In genomic region chr16:58392215-58393137, GRCh38 we compare ENCODE assay signal across 8 cellular contexts. TPM values are rescaled to one million over a fixed set of nuclear protein-coding genes. Genes with fewer than 3 reads are reported as not detected.
DNase-seq lines count a peak whose midpoint lies in the region; ATAC-seq and TF ChIP-seq lines count a peak whose summit lies in the region.

Gene GINS3 (plus strand): TSS chr16:58392471. CDS start chr16:58392602, 131 bp downstream.

- no peaks in the 10 kb centered on the region for H3K9me3 ChIP-seq in CD4-positive, CD25-positive, alpha-beta regulatory T cell (ENCODE audit: control insufficient read depth in 2 of 2, low read length in 2 of 2)
- no peaks in the 10 kb centered on the region for H3K9me3 ChIP-seq in ectodermal cell (ENCODE audit: control insufficient read depth, low read length)

- peaks cover 2 to 20% (median 16%) of the 10 kb centered on the region in 4 donors for H3K4me1 Mint-ChIP-seq in CD4-positive, CD25-positive, alpha-beta regulatory T cell
- H3K4me1 Mint-ChIP-seq in activated CD8-positive, alpha-beta T cell treated with anti-CD3 and anti-CD28 coated beads for 36 hours (ENCODE audit: low read depth): peaks cover 19% of the 10 kb centered on the region

- H3K9me3 Mint-ChIP-seq in CD4-positive, CD25-positive, alpha-beta regulatory T cell: peaks cover 0 to 7% (median 0%) of the 10 kb centered on the region in 7 donors
- H3K9me3 Mint-ChIP-seq in activated CD8-positive, alpha-beta T cell treated with anti-CD3 and anti-CD28 coated beads for 36 hours: peaks cover 3% of the 10 kb centered on the region

- POLR2A ChIA-PET in activated CD8-positive, alpha-beta T cell treated with anti-CD3 and anti-CD28 coated beads for 36 hours (lab: Charles Lee): interaction anchor here (0.6 to 2.4 kb wide), 15 partner anchors 9 to 392 kb away, joined by 3 to 12 read pairs (median 3); partner anchors contain the start of gene ZNF319

- no peak for TF ChIP-seq CTCF in activated CD8-positive, alpha-beta T cell treated with anti-CD3 and anti-CD28 coated beads for 36 hours (IDR thresholded peaks at IDR 0.05)

- peak within 1 kb of the TSS; percentile 94 to 97 (median 95) for H3K27ac Mint-ChIP-seq in CD4-positive, CD25-positive, alpha-beta regulatory T cell
- peak within 1 kb of the TSS; percentile 96 for H3K27ac Mint-ChIP-seq in activated CD8-positive, alpha-beta T cell treated with anti-CD3 and anti-CD28 coated beads for 36 hours

- peaks cover 18% of the 10 kb centered on the region for H3K27me3 Mint-ChIP-seq in CD4-positive, CD25-positive, alpha-beta regulatory T cell
- H3K27me3 Mint-ChIP-seq in activated CD8-positive, alpha-beta T cell treated with anti-CD3 and anti-CD28 coated beads for 36 hours: no peaks in the 10 kb centered on the region

- H3K4me1 ChIP-seq in CD4-positive, CD25-positive, alpha-beta regulatory T cell (ENCODE audit: control insufficient read depth, insufficient read depth, low read length, poor library complexity, severe bottlenecking): peaks cover 6% of the 10 kb centered on the region
- H3K4me1 ChIP-seq in ectodermal cell (ENCODE audit: control insufficient read depth, insufficient read depth, low read length): no peaks in the 10 kb centered on the region

- intact Hi-C loops in activated CD8-positive, alpha-beta T cell treated with anti-CD3 and anti-CD28 coated beads for 36 hours (cut with micrococcal nuclease): loop anchor here (2.0 kb wide), 1 partner anchor 56 kb away; no protein-coding TSS in a partner anchor

- CTCF ChIA-PET in activated CD8-positive, alpha-beta T cell treated with anti-CD3 and anti-CD28 coated beads for 36 hours (lab: Charles Lee): interaction anchor here (1.0 to 1.8 kb wide), 7 partner anchors 45 to 363 kb away, joined by 3 to 12 read pairs (median 3); no protein-coding TSS in a partner anchor

- 0 to 1% methylated on average over 67 of the region's 67 CpGs for WGBS in ectodermal cell, 2 experiments

- peak; percentile 96 for ATAC-seq in CD4-positive, CD25-positive, alpha-beta regulatory T cell (ENCODE audit: low read depth in 2 of 2)
- peak; percentile 98 for ATAC-seq in GM19438 (IDR thresholded peaks at IDR 0.05; ENCODE audit: low read depth, unreplicated experiment)
- ATAC-seq in activated CD8-positive, alpha-beta T cell treated with anti-CD3 and anti-CD28 coated beads for 36 hours: peak; percentile 97

- DNase-seq in CD4-positive, CD25-positive, alpha-beta regulatory T cell: peak; percentile 74 to 93 (median 81)
- DNase-seq in HK-2 (ENCODE audit: unreplicated experiment) (peak; percentile 87), NCI-H82 treated with DMSO at 0.1 percent for 48 hours (lab: John Stamatoyannopoulos, UW; ENCODE audit: unreplicated experiment) (peak; percentile 79), lung microvascular endothelial cell (ENCODE audit: low read depth in 2 of 2) (peak; percentile 89 to 91)
- DNase-seq in activated CD8-positive, alpha-beta T cell treated with anti-CD3 and anti-CD28 coated beads for 36 hours: peak; percentile 93
- peak; percentile 67 to 72 (median 72) for DNase-seq in stimulated activated CD4-positive, alpha-beta T cell treated with anti-CD3 and anti-CD28 coated beads, TNF-alpha, amount 100 ng/mL, for 4 hours (ENCODE audit: low read depth in 3 of 3)

- peak within 1 kb of the TSS; percentile 86 for H3K4me3 ChIP-seq in CD4-positive, CD25-positive, alpha-beta regulatory T cell (ENCODE audit: low read depth, low read length)
- H3K4me3 ChIP-seq in ectodermal cell (ENCODE audit: insufficient read depth, low read depth, low read length): peak within 1 kb of the TSS; percentile 99

- H3K36me3 ChIP-seq in CD4-positive, CD25-positive, alpha-beta regulatory T cell (ENCODE audit: control insufficient read depth, insufficient read depth, low read length): no peaks in the 10 kb centered on the region
- no peaks in the 10 kb centered on the region for H3K36me3 ChIP-seq in ectodermal cell (ENCODE audit: control insufficient read depth, insufficient read depth, low read length)

- H3K27ac ChIP-seq in CD4-positive, CD25-positive, alpha-beta regulatory T cell (ENCODE audit: insufficient read depth, low read length, poor library complexity, severe bottlenecking): peak within 1 kb of the TSS; percentile 76
- no peak within 1 kb of the TSS for H3K27ac ChIP-seq in ectodermal cell (ENCODE audit: insufficient read depth, low read depth, low read length, poor library complexity, severe bottlenecking)

- H3K4me3 Mint-ChIP-seq in CD4-positive, CD25-positive, alpha-beta regulatory T cell: peak within 1 kb of the TSS; percentile 96 to 100 (median 100)
- H3K4me3 Mint-ChIP-seq in activated CD8-positive, alpha-beta T cell treated with anti-CD3 and anti-CD28 coated beads for 36 hours: peak within 1 kb of the TSS; percentile 93

- H3K27me3 ChIP-seq in CD4-positive, CD25-positive, alpha-beta regulatory T cell (ENCODE audit: control insufficient read depth, insufficient read depth, low read length): peaks cover 10% of the 10 kb centered on the region
- H3K27me3 ChIP-seq in ectodermal cell (ENCODE audit: control insufficient read depth, insufficient read depth, low read length, poor library complexity, severe bottlenecking): peaks cover 32% of the 10 kb centered on the region

- H3K36me3 Mint-ChIP-seq in CD4-positive, CD25-positive, alpha-beta regulatory T cell: no peaks in the 10 kb centered on the region
- peaks cover 22% of the 10 kb centered on the region for H3K36me3 Mint-ChIP-seq in activated CD8-positive, alpha-beta T cell treated with anti-CD3 and anti-CD28 coated beads for 36 hours (ENCODE audit: low read depth)

RNA-seq across cellular contexts. Expression of gene GINS3, which starts in this region (rescaled TPM):
- total RNA-seq in CD4-positive, CD25-positive, alpha-beta regulatory T cell: 0.86 TPM
- 1 to 10 TPM; 1.9 to 3.1 (median 2.6) TPM for polyA plus RNA-seq in CD4-positive, CD25-positive, alpha-beta regulatory T cell
- 10 to 100 TPM; 16.0 to 18.1 TPM for total RNA-seq in activated CD8-positive, alpha-beta T cell treated with anti-CD3 and anti-CD28 coated beads for 36 hours
- 19.1 TPM for polyA plus RNA-seq in ectodermal cell (2013, experiment 1 of 4)
- polyA plus RNA-seq in ectodermal cell (2013, experiment 2 of 4): 19.6 TPM
- 13.1 TPM for polyA plus RNA-seq in ectodermal cell (2013, experiment 3 of 4)
- 15.0 TPM for polyA plus RNA-seq in ectodermal cell (2013, experiment 4 of 4)
- total RNA-seq in lung microvascular endothelial cell: 5.2 and 6.3 TPM in 2 replicates
